Comparison of ENCODE assay signal across 16 cellular contexts in the genomic region with DNA sequence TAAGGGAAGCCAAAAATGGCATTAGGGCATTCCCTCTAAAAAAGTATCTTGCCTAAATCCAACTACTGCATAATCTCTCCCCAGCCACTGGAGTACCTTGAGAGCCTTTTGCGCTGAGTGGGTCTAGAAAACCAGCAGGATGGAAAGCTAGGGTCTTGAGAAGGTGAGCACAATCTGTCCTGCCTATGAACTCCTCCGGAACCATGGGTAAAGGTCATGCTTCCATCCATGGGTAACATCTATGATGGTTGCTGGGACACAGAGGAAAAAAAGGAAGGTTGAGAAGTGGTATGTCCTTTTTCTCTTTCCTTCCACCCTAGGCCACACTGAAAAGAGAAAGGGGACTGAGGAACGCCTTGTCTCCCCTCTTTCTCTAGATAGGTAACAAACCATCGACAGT. TPM values are rescaled to one million over a fixed set of nuclear protein-coding genes. Genes with fewer than 3 reads are reported as not detected.
DNase-seq lines count a peak whose midpoint lies in the region; ATAC-seq and TF ChIP-seq lines count a peak whose summit lies in the region.
"Had no signal": no experiment of that assay in that cellular context is flagged by ENCODE, and none has a peak within 500 bp of the region (broad histone marks: within the 10 kb centered on the region; RNA-seq: fewer than 3 reads in every experiment).

No MANE protein-coding gene starts in this region.

- no peak overlapping the region for H3K9ac ChIP-seq in adipocyte (ENCODE audit: low read length)

- POLR2A ChIA-PET in HEK293T (lab: Yijun Ruan, JAX) = no interaction called here

- CTCF ChIA-PET in HEK293T (lab: Yijun Ruan, JAX) = no interaction called here

- H3K4me3 ChIP-seq in adipocyte (ENCODE audit: low read length) (peak overlapping the region; percentile 36), iPS DF 6.9 (ENCODE audit: low read length) (no peak overlapping the region)
- H3K4me3 ChIP-seq: coronary artery, lower lobe of right lung, tibial artery had no signal

- H3K27ac ChIP-seq in iPS DF 6.9 (ENCODE audit: low read length) = no peak overlapping the region
- H3K27ac ChIP-seq: coronary artery, lower lobe of right lung, RWPE1, tibial artery had no signal

- WGBS in iPS DF 6.9 (ENCODE audit: insufficient coverage, insufficient read length) = no CpG with 5 or more reads among the region's 4 CpGs

- TF ChIP-seq EP300 in Ishikawa (IDR thresholded peaks at IDR 0.05; ENCODE audit: borderline replicate concordance) = no peak

- H3K27me3 ChIP-seq in adipocyte (replicated peaks; ENCODE audit: control insufficient read depth, insufficient read depth, low read length) (no peaks in the 10 kb centered on the region), iPS DF 6.9 (ENCODE audit: control insufficient read depth, insufficient read depth, low read length) (no peaks in the 10 kb centered on the region)
- H3K27me3 ChIP-seq: tibial artery had no signal

- DNase-seq in EL (peak; percentile 0), adipocyte (ENCODE audit: low read depth) (no peak), iPS DF 6.9 (ENCODE audit: low read depth, low spot score) (peak; percentile 0), HEK293T (ENCODE audit: extremely low spot score) (no peak), NCI-H345 treated with DMSO at 0.1 percent for 48 hours (lab: John Stamatoyannopoulos, UW; ENCODE audit: unreplicated experiment) (no peak), mucosa of gallbladder (ENCODE audit: low spot score) (no peak)
- DNase-seq: COR-L47, H9, lower lobe of right lung, NCI-H2029, tibial artery had no signal

- H3K4me1 ChIP-seq in adipocyte (ENCODE audit: control insufficient read depth, insufficient read depth, low read length) = no peaks in the 10 kb centered on the region
- no peaks in the 10 kb centered on the region for H3K4me1 ChIP-seq in iPS DF 6.9 (ENCODE audit: control insufficient read depth, insufficient read depth, low read length)
- H3K4me1 ChIP-seq: lower lobe of right lung, tibial artery had no signal

- ATAC-seq in HG02885 (IDR thresholded peaks at IDR 0.05; ENCODE audit: poor library complexity, unreplicated experiment) = no peak
- ATAC-seq: activated naive CD4-positive, alpha-beta T cell treated with anti-CD3 and anti-CD28 coated beads, Interleukin-2, amount 50 U/mL, for 72 hours; lower lobe of right lung had no signal

- peaks cover 54% of the 10 kb centered on the region for H3K9me3 ChIP-seq in adipocyte (ENCODE audit: control insufficient read depth, low read length)
- H3K9me3 ChIP-seq in iPS DF 6.9 (ENCODE audit: control insufficient read depth, insufficient read depth, low read length) = peaks cover 4% of the 10 kb centered on the region

- H3K36me3 ChIP-seq in adipocyte (ENCODE audit: control insufficient read depth, insufficient read depth, low read length, severe bottlenecking) (no peaks in the 10 kb centered on the region), iPS DF 6.9 (ENCODE audit: control insufficient read depth, insufficient read depth, low read length) (no peaks in the 10 kb centered on the region)
- H3K36me3 ChIP-seq: lower lobe of right lung, tibial artery had no signal

- no peak for TF ChIP-seq RAD21 in Ishikawa (IDR thresholded peaks at IDR 0.05; ENCODE audit: low read depth)

TF ChIP-seq in Ishikawa, 13 proteins besides CTCF, POLR2A, EP300 and RAD21:
- TF ChIP-seq TAF1 (IDR thresholded peaks at IDR 0.05; ENCODE audit: low read depth) = no peak
- TF ChIP-seq, protein P1, sequence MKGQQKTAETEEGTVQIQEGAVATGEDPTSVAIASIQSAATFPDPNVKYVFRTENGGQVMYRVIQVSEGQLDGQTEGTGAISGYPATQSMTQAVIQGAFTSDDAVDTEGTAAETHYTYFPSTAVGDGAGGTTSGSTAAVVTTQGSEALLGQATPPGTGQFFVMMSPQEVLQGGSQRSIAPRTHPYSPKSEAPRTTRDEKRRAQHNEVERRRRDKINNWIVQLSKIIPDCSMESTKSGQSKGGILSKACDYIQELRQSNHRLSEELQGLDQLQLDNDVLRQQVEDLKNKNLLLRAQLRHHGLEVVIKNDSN (IDR thresholded peaks at IDR 0.05) = peak; percentile 48

TF ChIP-seq in HEK293T, 16 proteins besides CTCF, POLR2A, EP300 and RAD21:
- TF ChIP-seq, protein P2, sequence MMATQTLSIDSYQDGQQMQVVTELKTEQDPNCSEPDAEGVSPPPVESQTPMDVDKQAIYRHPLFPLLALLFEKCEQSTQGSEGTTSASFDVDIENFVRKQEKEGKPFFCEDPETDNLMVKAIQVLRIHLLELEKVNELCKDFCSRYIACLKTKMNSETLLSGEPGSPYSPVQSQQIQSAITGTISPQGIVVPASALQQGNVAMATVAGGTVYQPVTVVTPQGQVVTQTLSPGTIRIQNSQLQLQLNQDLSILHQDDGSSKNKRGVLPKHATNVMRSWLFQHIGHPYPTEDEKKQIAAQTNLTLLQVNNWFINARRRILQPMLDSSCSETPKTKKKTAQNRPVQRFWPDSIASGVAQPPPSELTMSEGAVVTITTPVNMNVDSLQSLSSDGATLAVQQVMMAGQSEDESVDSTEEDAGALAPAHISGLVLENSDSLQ (IDR thresholded peaks at IDR 0.05) = no peak
- TF ChIP-seq ARNT (IDR thresholded peaks at IDR 0.05) (no peak), ZNF384 (IDR thresholded peaks at IDR 0.05) (no peak), CTBP1 (IDR thresholded peaks at IDR 0.05; ENCODE audit: borderline replicate concordance) (no peak), NFRKB (IDR thresholded peaks at IDR 0.05) (no peak)

RNA-seq across cellular contexts. Expression of a gene that starts 52.4 kb away (rescaled TPM):
- total RNA-seq in mucosa of gallbladder = 2.2 TPM
- total RNA-seq: activated naive CD4-positive, alpha-beta T cell treated with anti-CD3 and anti-CD28 coated beads, Interleukin-2, amount 50 U/mL, for 72 hours; H9 had no signal

Comparison
In these comparisons a context has a peak if more than half of its experiments do, and no peak if none do; other contexts are left out.
1. DNase-seq: peak in EL (single experiment) and iPS DF 6.9 (single experiment); none in adipocyte (single experiment), HEK293T (single experiment), NCI-H345 treated with DMSO at 0.1 percent for 48 hours (single experiment) and mucosa of gallbladder (single experiment).